In genomic region chr4:80207172-80207583, GRCh38 we compare ENCODE assay signal across 1 cellular context.
TF ChIP-seq lines count a peak whose summit lies in the region.

No MANE protein-coding gene starts in this region.

TF ChIP-seq in endothelial cell of umbilical vein, 7 proteins besides CTCF, POLR2A, EP300 and RAD21 (continued from another document):
- TF ChIP-seq GATA2 (IDR thresholded peaks at IDR 0.05; ENCODE audit: insufficient read depth, insufficient read length, low read depth, low read length) = no peak
- no peak for TF ChIP-seq POLR2AphosphoS5 (IDR thresholded peaks at IDR 0.05; ENCODE audit: insufficient read depth, low read depth, low read length)
- TF ChIP-seq, protein P1, sequence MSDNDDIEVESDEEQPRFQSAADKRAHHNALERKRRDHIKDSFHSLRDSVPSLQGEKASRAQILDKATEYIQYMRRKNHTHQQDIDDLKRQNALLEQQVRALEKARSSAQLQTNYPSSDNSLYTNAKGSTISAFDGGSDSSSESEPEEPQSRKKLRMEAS (IDR thresholded peaks at IDR 0.05; ENCODE audit: insufficient read depth, insufficient read length) = no peak
